ENCODE assay signal across 1 cellular context in the genomic region with DNA sequence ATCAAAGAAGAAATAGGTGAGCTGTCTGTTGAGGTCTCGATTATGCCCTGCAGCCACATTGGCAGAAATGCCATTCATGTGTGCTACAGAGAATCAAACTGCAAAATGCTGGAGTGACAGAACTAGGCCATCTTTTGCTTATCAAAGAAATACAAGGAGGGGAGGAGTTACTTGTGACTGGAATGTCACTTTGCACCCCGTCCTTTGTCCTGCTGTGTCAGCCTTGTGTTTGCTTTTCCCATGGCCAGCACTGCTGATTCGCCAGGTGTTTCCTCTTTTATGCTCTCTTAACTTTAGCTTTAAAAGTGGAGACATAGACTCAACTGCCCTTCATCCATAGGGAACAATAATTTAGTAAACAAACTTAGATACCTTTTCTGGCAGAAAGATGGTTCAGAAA.
TF ChIP-seq lines count a peak whose summit lies in the region.

No MANE protein-coding gene starts in this region.

TF ChIP-seq in HepG2, 621 proteins besides CTCF, POLR2A, EP300 and RAD21 (continues in another document):
- peak; percentile 36; the same call in 1 of the 2 replicates for TF ChIP-seq ARID5B (CRISPR knock-in tag; IDR thresholded peaks at IDR 0.05)
- TF ChIP-seq MAFK (conservative IDR thresholded peaks at IDR 0.05 in 1 of 2, IDR thresholded peaks at IDR 0.05 in 1 of 2; ENCODE audit: low read length in 2 of 2), result peak; percentile 14 to 27; a peak in 1 of 4 replicates
- peak; percentile 45 for TF ChIP-seq ASH2L (IDR thresholded peaks at IDR 0.05; ENCODE audit: insufficient read length, low read depth, low read length)
- no peak for TF ChIP-seq SP4 (CRISPR knock-in tag; IDR thresholded peaks at IDR 0.05)
- TF ChIP-seq, protein P1, sequence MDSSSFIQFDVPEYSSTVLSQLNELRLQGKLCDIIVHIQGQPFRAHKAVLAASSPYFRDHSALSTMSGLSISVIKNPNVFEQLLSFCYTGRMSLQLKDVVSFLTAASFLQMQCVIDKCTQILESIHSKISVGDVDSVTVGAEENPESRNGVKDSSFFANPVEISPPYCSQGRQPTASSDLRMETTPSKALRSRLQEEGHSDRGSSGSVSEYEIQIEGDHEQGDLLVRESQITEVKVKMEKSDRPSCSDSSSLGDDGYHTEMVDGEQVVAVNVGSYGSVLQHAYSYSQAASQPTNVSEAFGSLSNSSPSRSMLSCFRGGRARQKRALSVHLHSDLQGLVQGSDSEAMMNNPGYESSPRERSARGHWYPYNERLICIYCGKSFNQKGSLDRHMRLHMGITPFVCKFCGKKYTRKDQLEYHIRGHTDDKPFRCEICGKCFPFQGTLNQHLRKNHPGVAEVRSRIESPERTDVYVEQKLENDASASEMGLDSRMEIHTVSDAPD (CRISPR knock-in tag; IDR thresholded peaks at IDR 0.05), result no peak
- TF ChIP-seq PCBP2 (optimal IDR thresholded peaks at IDR 0.05; ENCODE audit: low read depth, low read length, poor library complexity, severe bottlenecking), result no peak
- peak; percentile 75; the same call in 1 of the 2 replicates for TF ChIP-seq TBX2 (CRISPR knock-in tag; IDR thresholded peaks at IDR 0.05; ENCODE audit: borderline replicate concordance)
- peak; percentile 8; the same call in 1 of the 2 replicates for TF ChIP-seq ZNF644 (CRISPR knock-in tag; IDR thresholded peaks at IDR 0.05; ENCODE audit: low read depth)
- no peak for TF ChIP-seq KLF6 (CRISPR knock-in tag; IDR thresholded peaks at IDR 0.05)
- TF ChIP-seq MEIS2 (CRISPR knock-in tag; IDR thresholded peaks at IDR 0.05), result 0 out of 2 replicates have a peak, but pooled peaks have one; percentile 18
- TF ChIP-seq SOX6 (IDR thresholded peaks at IDR 0.05), result no peak
- peak; percentile 90 for TF ChIP-seq SOX6 (CRISPR knock-in tag; IDR thresholded peaks at IDR 0.05)
- peak; percentile 75; the same call in 1 of the 2 replicates for TF ChIP-seq PAXIP1 (CRISPR knock-in tag; conservative IDR thresholded peaks at IDR 0.05)
- TF ChIP-seq, protein P2, sequence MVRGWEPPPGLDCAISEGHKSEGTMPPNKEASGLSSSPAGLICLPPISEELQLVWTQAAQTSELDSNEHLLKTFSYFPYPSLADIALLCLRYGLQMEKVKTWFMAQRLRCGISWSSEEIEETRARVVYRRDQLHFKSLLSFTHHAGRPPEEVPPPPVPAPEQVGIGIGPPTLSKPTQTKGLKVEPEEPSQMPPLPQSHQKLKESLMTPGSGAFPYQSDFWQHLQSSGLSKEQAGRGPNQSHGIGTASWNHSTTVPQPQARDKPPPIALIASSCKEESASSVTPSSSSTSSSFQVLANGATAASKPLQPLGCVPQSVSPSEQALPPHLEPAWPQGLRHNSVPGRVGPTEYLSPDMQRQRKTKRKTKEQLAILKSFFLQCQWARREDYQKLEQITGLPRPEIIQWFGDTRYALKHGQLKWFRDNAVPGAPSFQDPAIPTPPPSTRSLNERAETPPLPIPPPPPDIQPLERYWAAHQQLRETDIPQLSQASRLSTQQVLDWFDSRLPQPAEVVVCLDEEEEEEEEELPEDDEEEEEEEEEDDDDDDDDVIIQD (CRISPR knock-in tag; IDR thresholded peaks at IDR 0.05; ENCODE audit: low read depth), result peak; percentile 39; the same call in 1 of the 2 replicates
- no peak for TF ChIP-seq ZNF12 (CRISPR knock-in tag; IDR thresholded peaks at IDR 0.05)
- TF ChIP-seq AFF4 (CRISPR knock-in tag; IDR thresholded peaks at IDR 0.05), result no peak
- TF ChIP-seq MATR3 (CRISPR knock-in tag; IDR thresholded peaks at IDR 0.05), result no peak
- no peak for TF ChIP-seq ZGPAT (CRISPR knock-in tag; IDR thresholded peaks at IDR 0.05)
- TF ChIP-seq SAP130 (CRISPR knock-in tag; IDR thresholded peaks at IDR 0.05; ENCODE audit: low read depth), result peak; percentile 39; the same call in 1 of the 2 replicates
- TF ChIP-seq ZFP82 (CRISPR knock-in tag; IDR thresholded peaks at IDR 0.05; ENCODE audit: borderline replicate concordance), result no peak
- peak; percentile 21; the same call in 1 of the 2 replicates for TF ChIP-seq CREM (IDR thresholded peaks at IDR 0.05)
- TF ChIP-seq CREM (CRISPR knock-in tag; IDR thresholded peaks at IDR 0.05), result no peak
- peak; percentile 92 for TF ChIP-seq SP5 (CRISPR knock-in tag; IDR thresholded peaks at IDR 0.05; ENCODE audit: borderline replicate concordance, low read depth)
- TF ChIP-seq ZNF878 (CRISPR knock-in tag; IDR thresholded peaks at IDR 0.05), result peak; percentile 83; the same call in 1 of the 2 replicates
- no peak for TF ChIP-seq SAFB2 (CRISPR knock-in tag; IDR thresholded peaks at IDR 0.05; ENCODE audit: borderline replicate concordance, low read depth)
- 0 out of 2 replicates have a peak, but pooled peaks have one; percentile 23 for TF ChIP-seq TCF7 (IDR thresholded peaks at IDR 0.05; ENCODE audit: low read depth)
- TF ChIP-seq ZNF20 (CRISPR knock-in tag; IDR thresholded peaks at IDR 0.05), result no peak
- no peak for TF ChIP-seq MTF1 (CRISPR knock-in tag; IDR thresholded peaks at IDR 0.05)
- 0 out of 2 replicates have a peak, but pooled peaks have one; percentile 17 for TF ChIP-seq ZFX (CRISPR knock-in tag; IDR thresholded peaks at IDR 0.05; ENCODE audit: low read depth)
- peak; percentile 33; the same call in 1 of the 2 replicates for TF ChIP-seq FOXA3 (CRISPR knock-in tag; IDR thresholded peaks at IDR 0.05)
- TF ChIP-seq FOXP4 (CRISPR knock-in tag; IDR thresholded peaks at IDR 0.05), result peak; percentile 42; the same call in 1 of the 2 replicates
- no peak for TF ChIP-seq ZNF761 (CRISPR knock-in tag; conservative IDR thresholded peaks at IDR 0.05)
- TF ChIP-seq SALL1 (CRISPR knock-in tag; IDR thresholded peaks at IDR 0.05), result peak; percentile 20; the same call in 1 of the 2 replicates
- TF ChIP-seq SOX13 (IDR thresholded peaks at IDR 0.05), result peak; percentile 82
- TF ChIP-seq SOX13 (CRISPR knock-in tag; conservative IDR thresholded peaks at IDR 0.05 in 1 of 2, IDR thresholded peaks at IDR 0.05 in 1 of 2), result peak in 1 of 2 experiments; percentile 94; a peak in 2 of 4 replicates
- no peak for TF ChIP-seq RBAK (CRISPR knock-in tag; IDR thresholded peaks at IDR 0.05)
- no peak for TF ChIP-seq ZNF430 (CRISPR knock-in tag; IDR thresholded peaks at IDR 0.05)
- TF ChIP-seq FOXA1 (IDR thresholded peaks at IDR 0.05), result no peak
- TF ChIP-seq FOXA1 (CRISPR knock-in tag; IDR thresholded peaks at IDR 0.05), result peak; percentile 52; the same call in 1 of the 2 replicates
- TF ChIP-seq RBM39 (IDR thresholded peaks at IDR 0.05; ENCODE audit: low read depth, low read length, poor library complexity, severe bottlenecking), result no peak
- peak; percentile 31; the same call in 1 of the 2 replicates for TF ChIP-seq MAFF (IDR thresholded peaks at IDR 0.05; ENCODE audit: low read depth, low read length)
- peak; percentile 87 for TF ChIP-seq TEAD3 (CRISPR knock-in tag; optimal IDR thresholded peaks at IDR 0.05; ENCODE audit: borderline replicate concordance)
- peak; percentile 88 for TF ChIP-seq SOX5 (CRISPR knock-in tag; IDR thresholded peaks at IDR 0.05; ENCODE audit: borderline replicate concordance)
- TF ChIP-seq HNF4A (CRISPR knock-in tag; IDR thresholded peaks at IDR 0.05), result peak; percentile 37
- TF ChIP-seq ELF3 (CRISPR knock-in tag; IDR thresholded peaks at IDR 0.05), result 0 out of 2 replicates have a peak, but pooled peaks have one; percentile 36
